In the genomic region with DNA sequence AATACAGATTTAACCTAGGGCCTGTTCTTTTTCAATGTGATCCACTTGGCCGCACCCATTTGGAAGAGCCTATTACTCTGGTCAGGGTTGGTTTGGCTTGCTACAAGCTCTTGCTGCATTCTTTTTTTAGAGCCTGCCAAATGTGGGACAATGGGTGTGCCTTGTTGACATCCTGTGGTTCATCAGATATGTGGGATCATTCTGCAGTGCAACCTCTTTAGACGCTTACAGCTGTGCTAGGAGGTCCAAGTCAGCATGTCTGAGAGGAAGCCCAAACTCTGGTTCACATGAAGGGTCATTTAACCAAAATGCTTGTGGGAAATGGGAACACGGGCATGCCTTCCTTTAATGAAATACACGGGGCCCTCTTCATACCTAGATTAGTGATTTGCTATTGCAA, we compare ENCODE assay signal across 16 cellular contexts.
A peak's percentile ranks its signal among the peaks of the same experiment; 100 is the strongest.
DNase-seq lines count a peak whose midpoint lies in the region; ATAC-seq lines count a peak whose summit lies in the region.
"Had no signal": no experiment of that assay in that cellular context is flagged by ENCODE, and none has a peak within 500 bp of the region (broad histone marks: within the 10 kb centered on the region; RNA-seq: fewer than 3 reads in every experiment).

No MANE protein-coding gene starts in this region.

- DNase-seq in GM04503 (ENCODE audit: low read depth) (peak; percentile 85), SW480 (ENCODE audit: low spot score) (peak; percentile 43), fibroblast of the conjunctiva (ENCODE audit: low read depth) (peak; percentile 20), skeletal muscle cell (ENCODE audit: low read depth) (peak; percentile 35), substantia nigra (lab: John Stamatoyannopoulos, UW) (no peak)
- no peak for DNase-seq in activated CD8-positive, alpha-beta memory T cell treated with anti-CD3 and anti-CD28 coated beads, Interleukin-2, amount 50 U/mL, for 48 hours
- DNase-seq: activated CD4-positive, alpha-beta T cell treated with anti-CD3 and anti-CD28 coated beads for 36 hours; activated T-cell treated with anti-CD3 and anti-CD28 coated beads, Interleukin-2, amount 50 U/mL, for 4 hours; CD8-positive, alpha-beta memory T cell; GF-D8; kidney glomerular epithelial cell; naive thymus-derived CD4-positive, alpha-beta T cell; retina; T-helper 17 cell; uterus had no signal

- no peak overlapping the region for H3K4me3 ChIP-seq in skeletal muscle cell (ENCODE audit: low read depth, low read length)
- H3K4me3 ChIP-seq: uterus had no signal

- H3K27ac ChIP-seq in substantia nigra (ENCODE audit: low read depth, low read length, poor library complexity, severe bottlenecking), result no peak overlapping the region
- H3K27ac ChIP-seq: uterus had no signal

- ATAC-seq in HG03460 (IDR thresholded peaks at IDR 0.05; ENCODE audit: unreplicated experiment), result no peak
- ATAC-seq: activated CD4-positive, alpha-beta T cell treated with anti-CD3 and anti-CD28 coated beads for 36 hours; activated T-cell treated with anti-CD3 and anti-CD28 coated beads, Interleukin-2, amount 50 U/mL, for 4 hours; naive thymus-derived CD4-positive, alpha-beta T cell; T-helper 17 cell had no signal

Comparison
In these comparisons a context has a peak if more than half of its experiments do, and no peak if none do; other contexts are left out.
1. DNase-seq: peak in GM04503 (single experiment), SW480 (single experiment), fibroblast of the conjunctiva (single experiment) and skeletal muscle cell (single experiment); none in activated CD8-positive, alpha-beta memory T cell treated with anti-CD3 and anti-CD28 coated beads, Interleukin-2, amount 50 U/mL, for 48 hours (single experiment) and substantia nigra (0 of 49).